In the genomic region with DNA sequence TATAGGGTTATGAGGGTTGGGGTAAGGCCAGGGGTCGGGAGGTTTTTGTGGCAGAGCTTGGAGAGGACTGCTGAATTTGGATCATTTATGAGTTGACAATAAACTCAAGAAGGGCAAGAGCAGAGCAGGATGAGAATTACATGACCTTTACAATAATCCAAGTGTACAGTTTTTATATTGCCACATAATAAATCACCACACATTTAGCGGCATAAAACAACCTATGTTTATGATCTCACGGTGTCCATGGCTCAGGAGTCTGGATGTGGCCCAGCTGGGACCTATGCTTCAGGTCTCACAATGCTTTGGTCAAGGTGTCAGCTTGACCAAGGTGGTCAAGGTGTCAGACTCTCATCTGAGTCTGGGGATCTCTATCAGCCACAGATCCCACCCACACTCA, we compare ENCODE assay signal across 21 cellular contexts.
"Had no signal": no experiment of that assay in that cellular context is flagged by ENCODE, and none has a peak within 500 bp of the region (broad histone marks: within the 10 kb centered on the region; RNA-seq: fewer than 3 reads in every experiment).

No MANE protein-coding gene starts in this region.

- H3K9me3 ChIP-seq: lower lobe of right lung had no signal

- H3K4me3 ChIP-seq: coronary artery, dorsolateral prefrontal cortex, esophagus muscularis mucosa, gastroesophageal sphincter, heart left ventricle, hepatocyte, left lung, lower lobe of right lung had no signal

- DNase-seq: dermis blood vessel endothelial cell; dorsolateral prefrontal cortex; effector CD4-positive, alpha-beta T cell; effector memory CD4-positive, alpha-beta T cell; foreskin keratinocyte; heart left ventricle; hypothalamus; immature natural killer cell; islet precursor cell; kidney; kidney glomerular epithelial cell; left lung; left ventricle myocardium superior; lower lobe of right lung; mesenchymal stem cell; naive thymus-derived CD4-positive, alpha-beta T cell had no signal

- H3K27ac Mint-ChIP-seq: immature natural killer cell; mesothelial cell of epicardium; naive thymus-derived CD4-positive, alpha-beta T cell had no signal

- H3K36me3 Mint-ChIP-seq: immature natural killer cell, mesothelial cell of epicardium had no signal

- H3K4me3 Mint-ChIP-seq: immature natural killer cell; mesothelial cell of epicardium; naive thymus-derived CD4-positive, alpha-beta T cell had no signal

- H3K4me1 Mint-ChIP-seq: immature natural killer cell; mesothelial cell of epicardium; naive thymus-derived CD4-positive, alpha-beta T cell had no signal

- H3K4me1 ChIP-seq: esophagus muscularis mucosa, foreskin keratinocyte, gastroesophageal sphincter, heart left ventricle, left lung, lower lobe of right lung had no signal

- ATAC-seq: foreskin keratinocyte; gastroesophageal sphincter; heart left ventricle; left lung; left ventricle myocardium superior; lower lobe of right lung; naive thymus-derived CD4-positive, alpha-beta T cell had no signal

- H3K36me3 ChIP-seq: esophagus muscularis mucosa, gastroesophageal sphincter, heart left ventricle, left lung, lower lobe of right lung had no signal
